ENCODE assay signal across 24 cellular contexts in the genomic region with DNA sequence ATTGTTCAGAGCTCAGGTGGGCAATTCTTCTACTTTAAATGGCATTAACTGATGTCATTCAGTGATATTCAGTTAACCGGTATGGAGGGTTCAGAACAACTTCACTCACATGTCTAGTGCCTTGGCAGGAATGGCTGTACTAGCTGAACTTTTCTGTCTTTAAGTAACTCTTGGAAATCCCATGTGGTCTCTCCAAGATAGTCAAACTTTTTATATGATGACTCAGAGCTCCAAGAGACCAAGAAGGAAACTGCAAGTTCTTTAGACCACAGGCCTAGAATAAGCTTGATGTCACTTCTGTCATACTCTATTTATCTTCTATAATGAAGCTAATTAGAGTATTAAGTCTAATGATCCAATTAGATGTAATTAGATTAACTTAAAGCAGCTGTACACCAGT. TPM values are rescaled to one million over a fixed set of nuclear protein-coding genes. Genes with fewer than 3 reads are reported as not detected.
A peak's percentile ranks its signal among the peaks of the same experiment; 100 is the strongest.
DNase-seq lines count a peak whose midpoint lies in the region; ATAC-seq and TF ChIP-seq lines count a peak whose summit lies in the region.
"Had no signal": no experiment of that assay in that cellular context is flagged by ENCODE, and none has a peak within 500 bp of the region (broad histone marks: within the 10 kb centered on the region; RNA-seq: fewer than 3 reads in every experiment).

No MANE protein-coding gene starts in this region.

- WGBS in SK-N-SH (ENCODE audit: low lambda C conversion rate) = 45% methylated on average over 1 of the region's 1 CpG
- 8% methylated on average over 1 of the region's 1 CpG for WGBS in smooth muscle cell (ENCODE audit: low lambda C conversion rate)

- TF ChIP-seq CTCF in SK-N-SH (IDR thresholded peaks at IDR 0.05) (no peak), smooth muscle cell (IDR thresholded peaks at IDR 0.05; ENCODE audit: borderline replicate concordance, insufficient read depth, poor library complexity, severe bottlenecking) (no peak)

- POLR2A ChIA-PET in SK-N-SH (lab: Yijun Ruan, JAX) = no interaction called here

- no peaks in the 10 kb centered on the region for H3K27me3 ChIP-seq in SK-N-SH (ENCODE audit: insufficient read depth)
- no peaks in the 10 kb centered on the region for H3K27me3 ChIP-seq in smooth muscle cell (ENCODE audit: low read depth)
- H3K27me3 ChIP-seq: hepatocyte had no signal

- no peaks in the 10 kb centered on the region for H3K36me3 ChIP-seq in SK-N-SH (replicated peaks in 1 of 2; ENCODE audit: control insufficient read depth in 1 of 2, insufficient read depth in 2 of 2, low read length in 1 of 2)
- no peaks in the 10 kb centered on the region for H3K36me3 ChIP-seq in smooth muscle cell (ENCODE audit: low read depth)

- H3K9me3 ChIP-seq in SK-N-SH = 0 out of 2 replicates have a peak, but pooled peaks cover under 1% of the 10 kb centered on the region
- peaks cover 4% of the 10 kb centered on the region for H3K9me3 ChIP-seq in smooth muscle cell (replicated peaks; ENCODE audit: low read depth)
- H3K9me3 ChIP-seq: psoas muscle had no signal

- H3K9ac ChIP-seq in SK-N-SH = no peak overlapping the region
- no peak overlapping the region for H3K9ac ChIP-seq in smooth muscle cell (ENCODE audit: low read depth)

- H3K79me2 ChIP-seq in SK-N-SH (ENCODE audit: insufficient read depth) (no peaks in the 10 kb centered on the region), smooth muscle cell (ENCODE audit: low read depth) (no peaks in the 10 kb centered on the region)
- H3K79me2 ChIP-seq: hepatocyte had no signal

- no peaks in the 10 kb centered on the region for H3K4me1 ChIP-seq in SK-N-SH (ENCODE audit: control insufficient read depth in 1 of 2, insufficient read depth in 2 of 2, low read depth in 1 of 2, low read length in 1 of 2)
- no peaks in the 10 kb centered on the region for H3K4me1 ChIP-seq in smooth muscle cell (ENCODE audit: low read depth)
- H3K4me1 ChIP-seq: psoas muscle had no signal

- no peaks in the 10 kb centered on the region for H3K9me2 ChIP-seq in SK-N-SH

- H3F3A ChIP-seq in SK-N-SH (replicated peaks; ENCODE audit: insufficient read depth) (no peaks in the 10 kb centered on the region), smooth muscle cell (ENCODE audit: low read depth) (no peaks in the 10 kb centered on the region)

- no peak for TF ChIP-seq RAD21 in SK-N-SH (IDR thresholded peaks at IDR 0.05; ENCODE audit: low read length)

- CTCF ChIA-PET in SK-N-SH (lab: Yijun Ruan, JAX) = interaction anchor here (1.8 kb wide), 1 partner anchor 12 kb away, joined by 6 read pairs; no protein-coding TSS in a partner anchor

- no peak for TF ChIP-seq EP300 in SK-N-SH (IDR thresholded peaks at IDR 0.05; ENCODE audit: borderline replicate concordance in 1 of 2, low read depth in 1 of 2, low read length in 1 of 2)

- DNase-seq in SK-N-SH (no peak), Kasumi-1 (lab: John Stamatoyannopoulos, UW) (peak; percentile 3 to 7), dedifferentiated amniotic fluid mesenchymal stem cell (ENCODE audit: extremely low spot score) (peak; percentile 25), smooth muscle cell (lab: John Stamatoyannopoulos, UW; ENCODE audit: unreplicated experiment) (no peak), NCI-H146 (lab: John Stamatoyannopoulos, UW) (no peak), COLO668 (lab: John Stamatoyannopoulos, UW; ENCODE audit: unreplicated experiment) (no peak), HPDE6-E6E7 (ENCODE audit: extremely low spot score) (no peak)
- DNase-seq: 8988T; activated CD4-positive, CD25-positive, alpha-beta regulatory T cell; activated gamma-delta T cell treated with Interleukin-2 at 50 U/mL for 16 hours; dermis blood vessel endothelial cell; DMS153; left cardiac atrium; NCI-H2081 treated with DMSO at 0.1 percent for 48 hours; NCI-H526; psoas muscle; SIG-M5; stimulated activated naive CD4-positive, alpha-beta T cell; T-helper 2 cell had no signal

- no peak overlapping the region for H2AFZ ChIP-seq in SK-N-SH (ENCODE audit: low read depth)
- H2AFZ ChIP-seq in smooth muscle cell (ENCODE audit: low read depth) = no peak overlapping the region
- H2AFZ ChIP-seq: hepatocyte had no signal

- H3K4me2 ChIP-seq in SK-N-SH (no peak overlapping the region), smooth muscle cell (peak overlapping the region; percentile 56)
- H3K4me2 ChIP-seq: hepatocyte had no signal

- H3K4me3 ChIP-seq in SK-N-SH (ENCODE audit: low read depth in 2 of 2, low read length in 1 of 2) (no peak overlapping the region), smooth muscle cell (no peak overlapping the region)
- H3K4me3 ChIP-seq: hepatocyte, psoas muscle had no signal

- H3K27ac ChIP-seq in SK-N-SH (ENCODE audit: low read depth in 2 of 2, low read length in 1 of 2) = no peak overlapping the region
- H3K27ac ChIP-seq in smooth muscle cell (ENCODE audit: low read depth) = peak overlapping the region; percentile 69
- H3K27ac ChIP-seq: C4-2B, hepatocyte, psoas muscle had no signal

- no peak for ATAC-seq in SK-N-SH treated with all-trans-retinoic acid at 6 μM for 48 hours
- ATAC-seq: HepG2, left cardiac atrium, psoas muscle had no signal

- H4K20me1 ChIP-seq in SK-N-SH (ENCODE audit: insufficient read depth) = no peaks in the 10 kb centered on the region
- no peaks in the 10 kb centered on the region for H4K20me1 ChIP-seq in smooth muscle cell (ENCODE audit: low read depth)

TF ChIP-seq in SK-N-SH, 30 proteins besides CTCF, POLR2A, EP300 and RAD21:
- TF ChIP-seq JUND (IDR thresholded peaks at IDR 0.05) = 0 out of 2 replicates have a peak, but pooled peaks have one; percentile 11
- no peak for TF ChIP-seq RCOR1 (IDR thresholded peaks at IDR 0.05; ENCODE audit: low read length)
- TF ChIP-seq, protein P1, sequence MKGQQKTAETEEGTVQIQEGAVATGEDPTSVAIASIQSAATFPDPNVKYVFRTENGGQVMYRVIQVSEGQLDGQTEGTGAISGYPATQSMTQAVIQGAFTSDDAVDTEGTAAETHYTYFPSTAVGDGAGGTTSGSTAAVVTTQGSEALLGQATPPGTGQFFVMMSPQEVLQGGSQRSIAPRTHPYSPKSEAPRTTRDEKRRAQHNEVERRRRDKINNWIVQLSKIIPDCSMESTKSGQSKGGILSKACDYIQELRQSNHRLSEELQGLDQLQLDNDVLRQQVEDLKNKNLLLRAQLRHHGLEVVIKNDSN (IDR thresholded peaks at IDR 0.05; ENCODE audit: borderline replicate concordance, low read depth) = no peak

TF ChIP-seq in SK-N-SH treated with all-trans-retinoic acid at 6 μM for 48 hours, 23 proteins besides CTCF, POLR2A, EP300 and RAD21:
- TF ChIP-seq ZNF70 (CRISPR knock-in tag; IDR thresholded peaks at IDR 0.05) (no peak), ZC3H10 (CRISPR knock-in tag; IDR thresholded peaks at IDR 0.05) (no peak)

RNA-seq across cellular contexts. Expression of a gene that starts 24.9 kb away (rescaled TPM):
- not detected in 2 replicates for polyA plus RNA-seq in SK-N-SH (2012; rRNA removed)
- polyA plus RNA-seq in SK-N-SH (2012; cell fraction: cytosol; rRNA removed) = 0.01 TPM in 1 of 2 replicates, not detected in the other
- not detected in 2 replicates for polyA plus RNA-seq in SK-N-SH (2012; cell fraction: nucleus; rRNA removed)
- 0.99 and 2.4 TPM in 2 replicates for total RNA-seq in smooth muscle cell
- 0.30 and 0.58 TPM in 2 replicates for polyA plus RNA-seq in smooth muscle cell
- total RNA-seq: epithelial cell of proximal tubule, HepG2 had no signal
- polyA plus RNA-seq: HepG2 had no signal

Comparison
In these comparisons a context has a peak if more than half of its experiments do, and no peak if none do; other contexts are left out.
1. DNase-seq: peak in Kasumi-1 (2 of 2) and dedifferentiated amniotic fluid mesenchymal stem cell (single experiment); none in SK-N-SH (single experiment), smooth muscle cell (single experiment), NCI-H146 (single experiment), COLO668 (single experiment) and HPDE6-E6E7 (single experiment).